1 cellular context compared by ENCODE assay signal in the genomic region with DNA sequence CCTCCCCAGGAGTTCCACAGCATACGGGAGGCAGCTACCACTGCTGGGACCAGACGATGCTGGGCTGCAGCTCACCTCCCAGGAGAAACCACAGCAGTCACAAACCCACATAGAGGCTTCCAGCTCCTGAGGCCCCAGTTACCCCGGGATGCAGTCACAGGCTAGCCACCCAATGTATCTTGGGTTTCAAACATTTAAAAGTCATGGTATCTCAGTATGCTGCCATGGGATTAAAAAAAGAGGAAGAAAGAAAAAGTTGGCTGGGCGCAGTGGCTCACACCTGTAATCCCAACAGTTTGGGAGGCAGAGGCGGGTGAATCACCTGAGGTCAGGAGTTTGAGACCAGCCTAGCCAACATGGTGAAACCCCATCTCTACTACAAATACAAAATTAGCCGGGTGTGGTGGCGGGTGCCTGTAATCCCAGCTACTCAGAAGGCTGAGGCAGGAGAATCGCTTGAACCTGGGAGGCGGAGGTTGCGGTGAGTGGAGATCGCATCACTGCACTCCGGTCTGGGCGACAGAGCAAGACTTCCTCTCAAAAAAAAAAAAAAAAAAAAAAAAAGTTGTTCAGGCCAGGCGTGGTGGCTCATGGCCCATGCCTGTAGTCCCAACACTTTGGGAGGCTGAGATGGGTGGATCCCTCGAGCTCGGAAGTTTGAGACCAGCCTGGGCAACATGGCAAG.
TF ChIP-seq lines count a peak whose summit lies in the region.

No MANE protein-coding gene starts in this region.

TF ChIP-seq in HEK293, 187 proteins besides CTCF, POLR2A, EP300 and RAD21:
- TF ChIP-seq ZIC2 (tag by site-specific recombination; IDR thresholded peaks at IDR 0.05) (0 out of 2 replicates have a peak, but pooled peaks have one; percentile 34), GLIS1 (tag by site-specific recombination; IDR thresholded peaks at IDR 0.05) (peak; percentile 84)
